8 cellular contexts compared by ENCODE assay signal in the genomic region with DNA sequence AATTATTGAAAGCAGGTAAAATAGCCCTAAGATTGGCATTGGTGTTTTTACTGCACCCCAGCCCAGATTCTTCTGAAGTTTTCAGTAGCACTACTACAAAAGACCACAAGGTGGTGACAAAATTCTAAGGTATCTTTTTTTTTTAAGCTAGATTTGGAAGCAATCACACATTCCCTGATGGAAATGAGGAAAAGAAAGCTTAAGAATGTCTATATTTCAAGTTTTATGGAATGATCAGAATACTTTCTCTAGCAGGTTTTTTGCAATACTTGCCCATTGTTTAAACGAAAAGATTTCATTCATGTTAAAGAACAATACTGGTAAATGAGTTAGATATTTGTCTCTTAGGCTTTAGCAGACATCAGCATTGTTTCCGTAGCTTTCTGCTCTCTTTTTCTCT. TPM values are rescaled to one million over a fixed set of nuclear protein-coding genes. Genes with fewer than 3 reads are reported as not detected.
DNase-seq lines count a peak whose midpoint lies in the region; ATAC-seq and TF ChIP-seq lines count a peak whose summit lies in the region.

No MANE protein-coding gene starts in this region.

- no peaks in the 10 kb centered on the region for H3K27me3 ChIP-seq in left lung

- in situ Hi-C loops in KBM-7 (cut with MboI; ENCODE audit: low pct_unique_long_range_greater_than_20kb, low sequenced_read_pairs): no loop called here

- H3K36me3 ChIP-seq in left lung: no peaks in the 10 kb centered on the region

- DNase-seq in NCI-H1092 treated with DMSO at 0.1 percent for 48 hours (lab: John Stamatoyannopoulos, UW): peak; percentile 0
- no peak for DNase-seq in NCI-H1092 (lab: John Stamatoyannopoulos, UW)
- DNase-seq in KBM-7: peak; percentile 54
- peak; percentile 56 for DNase-seq in astrocyte of the hippocampus (ENCODE audit: low read depth, low spot score)
- DNase-seq in left lung: no peak
- DNase-seq in GM19240 (ENCODE audit: insufficient read length, low spot score): no peak
- DNase-seq in anterior cingulate cortex (lab: John Stamatoyannopoulos, UW): no peak

- H3K9me3 ChIP-seq in left lung: no peaks in the 10 kb centered on the region

- ATAC-seq in left lung: peak; percentile 72
- ATAC-seq in GM21717 (IDR thresholded peaks at IDR 0.05; ENCODE audit: unreplicated experiment): no peak

- intact Hi-C loops in left lung (cut with DNase I): no loop called here

- peak; percentile 69 to 80 for TF ChIP-seq CTCF in left lung (IDR thresholded peaks at IDR 0.05)

- H3K4me3 ChIP-seq in left lung: no peak overlapping the region

- H3K4me1 ChIP-seq in left lung: no peaks in the 10 kb centered on the region

- H3K27ac ChIP-seq in left lung: no peak overlapping the region

RNA-seq across cellular contexts. Expression of gene ZNF638, which starts 32.1 kb away (rescaled TPM):
- total RNA-seq in left lung: 10 to 100 TPM; 92.1 to 94.4 TPM

Comparison
In these comparisons a context has a peak if more than half of its experiments do, and no peak if none do; other contexts are left out.
1. DNase-seq: peak in NCI-H1092 treated with DMSO at 0.1 percent for 48 hours (single experiment), KBM-7 (single experiment) and astrocyte of the hippocampus (single experiment); none in NCI-H1092 (single experiment), left lung (0 of 2), GM19240 (single experiment) and anterior cingulate cortex (0 of 58).